Comparison of ENCODE assay signal across 11 cellular contexts in genomic region chr9:12818431-12819000, GRCh38. TPM values are rescaled to one million over a fixed set of nuclear protein-coding genes. Genes with fewer than 3 reads are reported as not detected.
DNase-seq lines count a peak whose midpoint lies in the region; ATAC-seq and TF ChIP-seq lines count a peak whose summit lies in the region.
"Had no signal": no experiment of that assay in that cellular context is flagged by ENCODE, and none has a peak within 500 bp of the region (broad histone marks: within the 10 kb centered on the region; RNA-seq: fewer than 3 reads in every experiment).

No MANE protein-coding gene starts in this region.

- peak overlapping the region; percentile 24 for H3K4me2 ChIP-seq in hepatocyte

- ATAC-seq in psoas muscle (no peak), HG02970 (IDR thresholded peaks at IDR 0.05; ENCODE audit: low FRiP score, unreplicated experiment) (no peak)

- H4K20me1 ChIP-seq in hepatocyte (ENCODE audit: insufficient read depth, poor library complexity, severe bottlenecking): no peaks in the 10 kb centered on the region

- WGBS in hepatocyte (ENCODE audit: low lambda C conversion rate, missing lambda C conversion rate): 69% methylated on average over 3 of the region's 3 CpGs
- WGBS in psoas muscle, 3 donors: 52 to 66% (median 55%) methylated on average over 3 of the region's 3 CpGs

- H2AFZ ChIP-seq in hepatocyte: no peak overlapping the region

- no peaks in the 10 kb centered on the region for H3K9me2 ChIP-seq in hepatocyte (replicated peaks; ENCODE audit: insufficient read depth)

- H3K4me3 ChIP-seq in ascending aorta (peak overlapping the region in 1 of 2 donors; percentile 3), hepatocyte (no peak overlapping the region), psoas muscle (no peak overlapping the region)

- H3K36me3 ChIP-seq in ascending aorta (no peaks in the 10 kb centered on the region), hepatocyte (replicated peaks; ENCODE audit: insufficient read depth, low read depth) (no peaks in the 10 kb centered on the region), psoas muscle (ENCODE audit: insufficient read depth in 1 of 2, low read depth in 1 of 2) (no peaks in the 10 kb centered on the region)

- intact Hi-C loops in ascending aorta (cut with DNase I): loop anchor here (5.0 kb wide), 1 partner anchor 64 kb away; no protein-coding TSS in a partner anchor
- intact Hi-C loops in psoas muscle (cut with DNase I): no loop called here

- peaks cover 28% of the 10 kb centered on the region for H3K79me2 ChIP-seq in hepatocyte

- H3K9me3 ChIP-seq in ascending aorta (no peaks in the 10 kb centered on the region), hepatocyte (ENCODE audit: low read depth) (no peaks in the 10 kb centered on the region), psoas muscle (no peaks in the 10 kb centered on the region)

- DNase-seq in GM04503 (ENCODE audit: low read depth): peak; percentile 50
- peak in 1 of 2 donors; percentile 66 for DNase-seq in ascending aorta (ENCODE audit: low spot score in 2 of 2)
- DNase-seq in hepatocyte (ENCODE audit: low spot score): peak; percentile 55
- DNase-seq in psoas muscle: no peak
- DNase-seq in SHP77 (lab: John Stamatoyannopoulos, UW): no peak
- DNase-seq in NCI-H345 treated with DMSO at 0.1 percent for 48 hours (lab: John Stamatoyannopoulos, UW; ENCODE audit: unreplicated experiment): no peak
- no peak for DNase-seq in T-helper 1 cell
- DNase-seq: activated CD8-positive, alpha-beta memory T cell treated with anti-CD3 and anti-CD28 coated beads, Interleukin-2, amount 50 U/mL, for 48 hours; cerebellar nuclear complex; immature natural killer cell had no signal

- H3K4me1 ChIP-seq in ascending aorta: peaks cover 0 to 32% of the 10 kb centered on the region in 2 donors
- peaks cover 43% of the 10 kb centered on the region for H3K4me1 ChIP-seq in hepatocyte (ENCODE audit: insufficient read depth)
- peaks cover 13% of the 10 kb centered on the region for H3K4me1 ChIP-seq in psoas muscle

- no peaks in the 10 kb centered on the region for H3K27me3 ChIP-seq in ascending aorta
- no peaks in the 10 kb centered on the region for H3K27me3 ChIP-seq in hepatocyte
- no peaks in the 10 kb centered on the region for H3K27me3 ChIP-seq in psoas muscle (ENCODE audit: insufficient read depth in 3 of 3, low read length in 2 of 3)

- TF ChIP-seq CTCF in ascending aorta (IDR thresholded peaks at IDR 0.05) (no peak), hepatocyte (IDR thresholded peaks at IDR 0.05; ENCODE audit: poor library complexity) (peak; percentile 35), psoas muscle (IDR thresholded peaks at IDR 0.05) (no peak)

- H3K27ac ChIP-seq in ascending aorta (peak overlapping the region; percentile 60 to 72), hepatocyte (peak overlapping the region; percentile 95), psoas muscle (peak overlapping the region; percentile 1)

RNA-seq across cellular contexts. Expression of gene LURAP1L, which starts 43.7 kb away (rescaled TPM):
- 1.6 TPM for total RNA-seq in ascending aorta
- total RNA-seq in hepatocyte: 37.6 and 40.2 TPM in 2 replicates
- polyA plus RNA-seq in hepatocyte: 36.1 and 42.5 TPM in 2 replicates
- 1 to 10 TPM; 1.0 to 2.8 (median 2.2) TPM for total RNA-seq in psoas muscle
- polyA plus RNA-seq in psoas muscle: 1 to 10 TPM; 2.3 to 6.3 (median 2.7) TPM
- polyA plus RNA-seq: immature natural killer cell had no signal

Comparison
In these comparisons a context has a peak if more than half of its experiments do, and no peak if none do; other contexts are left out.
1. DNase-seq: peak in GM04503 (single experiment) and hepatocyte (single experiment); none in psoas muscle (0 of 2), SHP77 (0 of 2), NCI-H345 treated with DMSO at 0.1 percent for 48 hours (single experiment) and T-helper 1 cell (0 of 5).
2. H3K27ac ChIP-seq: peak in every context shown above with its lines; median percentile 95 in hepatocyte; 66 in ascending aorta; 1 in psoas muscle.
3. RNA of gene LURAP1L, which starts 43.7 kb away (total RNA-seq): 37.6 to 40.2 TPM in hepatocyte; 1.0 to 2.8 TPM in psoas muscle and 1.6 TPM in ascending aorta (single experiment); every median in the first group is over 10 times any median in the second.